ENCODE assay signal across 26 cellular contexts in the genomic region with DNA sequence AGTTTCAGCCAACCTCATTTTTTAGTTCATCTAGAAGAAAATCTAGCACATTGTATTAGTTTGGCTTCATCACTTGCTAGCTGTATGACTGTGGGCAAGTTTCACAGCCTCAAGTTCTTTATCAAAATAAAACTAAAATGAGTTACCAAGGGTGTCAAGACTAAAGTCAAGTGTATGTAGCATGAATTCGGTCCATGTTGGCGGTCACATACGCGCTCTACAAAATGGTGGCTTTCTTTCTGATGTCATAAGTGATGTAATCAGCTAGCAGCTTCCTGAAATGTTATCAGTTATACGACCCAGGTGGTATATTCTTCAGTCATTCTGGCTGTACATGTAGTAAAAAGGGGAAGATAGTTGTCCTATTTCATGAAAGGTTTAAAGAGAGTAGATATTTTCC. TPM values are rescaled to one million over a fixed set of nuclear protein-coding genes. Genes with fewer than 3 reads are reported as not detected.
DNase-seq lines count a peak whose midpoint lies in the region; ATAC-seq and TF ChIP-seq lines count a peak whose summit lies in the region.
"Had no signal": no experiment of that assay in that cellular context is flagged by ENCODE, and none has a peak within 500 bp of the region (broad histone marks: within the 10 kb centered on the region; RNA-seq: fewer than 3 reads in every experiment).

No MANE protein-coding gene starts in this region.

- no peak for DNase-seq in activated T-cell treated with anti-CD3 and anti-CD28 coated beads, Interleukin-2, amount 50 U/mL, for 72 hours
- DNase-seq in activated T-cell treated with anti-CD3 and anti-CD28 coated beads, Interleukin-2, amount 50 U/mL, for 48 hours: no peak
- DNase-seq in esophagus muscularis mucosa (ENCODE audit: extremely low spot score) (no peak), transverse colon (no peak), mesenteric fat pad (ENCODE audit: low spot score) (no peak), HT-29 (ENCODE audit: low spot score) (no peak), NCI-H1105 (lab: John Stamatoyannopoulos, UW) (no peak)
- DNase-seq: CD4-positive, CD25-positive, alpha-beta regulatory T cell; DMS153; DND-41; GOT3; KBM-7; MM.1S; NCI-H1417; NCI-H1694 treated with DMSO at 0.1 percent for 48 hours; NCI-H2081 treated with DMSO at 0.1 percent for 48 hours; NCI-H2171; NCI-H226; NCI-H510A; NCI-H69; SHP77 had no signal

- ATAC-seq in activated T-cell treated with anti-CD3 and anti-CD28 coated beads, Interleukin-2, amount 50 U/mL, for 72 hours (replicated peaks in 1 of 2): no peak
- ATAC-seq: Panc1 had no signal

- TF ChIP-seq CTCF in esophagus muscularis mucosa (IDR thresholded peaks at IDR 0.05) (no peak), transverse colon (IDR thresholded peaks at IDR 0.05) (no peak)

- no peak overlapping the region for H3K4me3 Mint-ChIP-seq in activated T-cell treated with anti-CD3 and anti-CD28 coated beads, Interleukin-2, amount 50 U/mL, for 72 hours
- H3K4me3 Mint-ChIP-seq: CD4-positive, CD25-positive, alpha-beta regulatory T cell had no signal

- no peaks in the 10 kb centered on the region for H3K27me3 ChIP-seq in esophagus muscularis mucosa
- no peaks in the 10 kb centered on the region for H3K27me3 ChIP-seq in muscle layer of duodenum (ENCODE audit: low read depth, low read length)
- H3K27me3 ChIP-seq in transverse colon: no peaks in the 10 kb centered on the region
- H3K27me3 ChIP-seq: BLaER1 had no signal

- H3K36me3 ChIP-seq in esophagus muscularis mucosa (peaks cover 0 to 26% (median 14%) of the 10 kb centered on the region in 4 donors), muscle layer of duodenum (ENCODE audit: control insufficient read depth in 1 of 2, insufficient read depth in 2 of 2, low read length in 2 of 2) (peaks cover 9 to 14% of the 10 kb centered on the region in 2 donors), transverse colon (peaks cover 0 to 26% (median 11%) of the 10 kb centered on the region in 4 donors)

- TF ChIP-seq EP300 in esophagus muscularis mucosa (IDR thresholded peaks at IDR 0.05) (no peak), transverse colon (IDR thresholded peaks at IDR 0.05; ENCODE audit: low read depth) (no peak)

- in situ Hi-C loops in transverse colon (cut with MboI; ENCODE audit: low pct_ligation_motif_present in 1 of 4, low pct_unique_long_range_greater_than_20kb in 1 of 4, low sequenced_read_pairs in 3 of 4): no loop called here

- intact Hi-C loops in esophagus muscularis mucosa (cut with DNase I) (no loop called here), transverse colon (cut with DNase I; ENCODE audit: low total_unique reads) (no loop called here)

- H3K27ac ChIP-seq in esophagus muscularis mucosa (replicated peaks in 1 of 4): peak overlapping the region; percentile 82 to 87 (median 84)
- peak overlapping the region; percentile 68 for H3K27ac ChIP-seq in muscle layer of duodenum (ENCODE audit: low read length)
- H3K27ac ChIP-seq in transverse colon: peak overlapping the region; percentile 67 to 78 (median 76)
- H3K27ac ChIP-seq: BLaER1, RWPE1 had no signal

- H3K27ac Mint-ChIP-seq in activated T-cell treated with anti-CD3 and anti-CD28 coated beads, Interleukin-2, amount 50 U/mL, for 72 hours: peak overlapping the region; percentile 17
- H3K27ac Mint-ChIP-seq: CD4-positive, CD25-positive, alpha-beta regulatory T cell had no signal

- H3K9me3 ChIP-seq in esophagus muscularis mucosa (no peaks in the 10 kb centered on the region), muscle layer of duodenum (ENCODE audit: control insufficient read depth in 1 of 2, low read length in 2 of 2) (no peaks in the 10 kb centered on the region), transverse colon (no peaks in the 10 kb centered on the region)
- H3K9me3 ChIP-seq: BLaER1, HAP-1 had no signal

- H3K4me1 ChIP-seq in esophagus muscularis mucosa (peaks cover 0 to 88% (median 69%) of the 10 kb centered on the region in 4 donors), muscle layer of duodenum (ENCODE audit: control insufficient read depth in 1 of 2, insufficient read depth in 2 of 2, low read length in 2 of 2) (no peaks in the 10 kb centered on the region), transverse colon (peaks cover 0 to 4% (median under 1%) of the 10 kb centered on the region in 4 donors)
- H3K4me1 ChIP-seq: BLaER1 had no signal

- peaks cover 14 to 34% of the 10 kb centered on the region in 2 donors for H3K36me3 Mint-ChIP-seq in activated T-cell treated with anti-CD3 and anti-CD28 coated beads, Interleukin-2, amount 50 U/mL, for 72 hours (ENCODE audit: insufficient read depth in 2 of 2)

- H3K9me3 Mint-ChIP-seq in activated T-cell treated with anti-CD3 and anti-CD28 coated beads, Interleukin-2, amount 50 U/mL, for 72 hours: no peaks in the 10 kb centered on the region
- H3K9me3 Mint-ChIP-seq: CD4-positive, CD25-positive, alpha-beta regulatory T cell had no signal

- TF ChIP-seq POLR2A in esophagus muscularis mucosa (IDR thresholded peaks at IDR 0.05; ENCODE audit: low read depth): no peak
- no peak for TF ChIP-seq POLR2A in transverse colon (IDR thresholded peaks at IDR 0.05)

- 96% methylated on average over 5 of the region's 5 CpGs for WGBS in esophagus muscularis mucosa
- 91 to 95% methylated on average over 5 of the region's 5 CpGs for WGBS in transverse colon (ENCODE audit: low coverage in 1 of 2), 2 donors

- H3K4me1 Mint-ChIP-seq in activated T-cell treated with anti-CD3 and anti-CD28 coated beads, Interleukin-2, amount 50 U/mL, for 72 hours (ENCODE audit: low read depth): no peaks in the 10 kb centered on the region

- H3K4me3 ChIP-seq in esophagus muscularis mucosa: no peak overlapping the region
- H3K4me3 ChIP-seq in muscle layer of duodenum (ENCODE audit: low read depth in 1 of 2, low read length in 2 of 2): no peak overlapping the region
- no peak overlapping the region for H3K4me3 ChIP-seq in transverse colon
- H3K4me3 ChIP-seq: BLaER1, HAP-1 had no signal

- H3K27me3 Mint-ChIP-seq in activated T-cell treated with anti-CD3 and anti-CD28 coated beads, Interleukin-2, amount 50 U/mL, for 72 hours (ENCODE audit: low read depth): no peaks in the 10 kb centered on the region
- H3K27me3 Mint-ChIP-seq: CD4-positive, CD25-positive, alpha-beta regulatory T cell had no signal

RNA-seq across cellular contexts. Expression of gene POLD3, which starts 50.5 kb away (rescaled TPM):
- 10 to 100 TPM; 57.7 to 63.9 TPM for total RNA-seq in activated T-cell treated with anti-CD3 and anti-CD28 coated beads, Interleukin-2, amount 50 U/mL, for 72 hours
- total RNA-seq in esophagus muscularis mucosa (10 to 100 TPM in 1 of 4 donors, 1 to 10 TPM in 3; 9.1 to 13.6 (median 9.2) TPM), transverse colon (10 to 100 TPM in 3 of 4 donors, 1 to 10 TPM in 1; 7.4 to 29.4 (median 20.6) TPM), mesenteric fat pad (12.5 TPM)
- total RNA-seq in HT-29 (2014; rRNA removed; shearing (Covaris generic)): 17.8 and 18.4 TPM in 2 replicates
